Comparison of ENCODE assay signal across 20 cellular contexts in genomic region chr3:141539441-141540187, GRCh38. TPM values are rescaled to one million over a fixed set of nuclear protein-coding genes. Genes with fewer than 3 reads are reported as not detected.
DNase-seq lines count a peak whose midpoint lies in the region; ATAC-seq lines count a peak whose summit lies in the region.
"Had no signal": no experiment of that assay in that cellular context is flagged by ENCODE, and none has a peak within 500 bp of the region (broad histone marks: within the 10 kb centered on the region; RNA-seq: fewer than 3 reads in every experiment).

No MANE protein-coding gene starts in this region.

- H3K4me3 Mint-ChIP-seq in activated naive CD4-positive, alpha-beta T cell treated with anti-CD3 and anti-CD28 coated beads, Interleukin-2, amount 50 U/mL, for 24 hours: no peak overlapping the region
- no peak overlapping the region for H3K4me3 Mint-ChIP-seq in activated naive CD4-positive, alpha-beta T cell treated with anti-CD3 and anti-CD28 coated beads, Interleukin-2, amount 10 ng/mL, durations not matched to agents 7 days and 5 days
- no peak overlapping the region for H3K4me3 Mint-ChIP-seq in T-cell
- H3K4me3 Mint-ChIP-seq in immature natural killer cell: no peak overlapping the region
- no peak overlapping the region for H3K4me3 Mint-ChIP-seq in stimulated activated effector memory CD8-positive, alpha-beta T cell treated with anti-CD3 and anti-CD28 coated beads, Interleukin-12 subunit alpha, Interleukin-12 subunit beta, amount 100 ng/mL, for 72 hours
- H3K4me3 Mint-ChIP-seq: stimulated activated naive CD8-positive, alpha-beta T cell treated with anti-CD3 and anti-CD28 coated beads, Interleukin-15, amount 100 ng/mL, for 72 hours; type B pancreatic cell had no signal

- H3K36me3 Mint-ChIP-seq in activated naive CD4-positive, alpha-beta T cell treated with anti-CD3 and anti-CD28 coated beads, Interleukin-2, amount 50 U/mL, for 24 hours: peaks cover 44% of the 10 kb centered on the region
- H3K36me3 Mint-ChIP-seq in activated naive CD4-positive, alpha-beta T cell treated with anti-CD3 and anti-CD28 coated beads, Interleukin-2, amount 10 ng/mL, durations not matched to agents 7 days and 5 days: peaks cover 65% of the 10 kb centered on the region
- peaks cover 62% of the 10 kb centered on the region for H3K36me3 Mint-ChIP-seq in T-cell
- H3K36me3 Mint-ChIP-seq in immature natural killer cell: peaks cover 40 to 44% (median 43%) of the 10 kb centered on the region in 3 donors
- H3K36me3 Mint-ChIP-seq in stimulated activated effector memory CD8-positive, alpha-beta T cell treated with anti-CD3 and anti-CD28 coated beads, Interleukin-12 subunit alpha, Interleukin-12 subunit beta, amount 100 ng/mL, for 72 hours: peaks cover 83% of the 10 kb centered on the region

- H3K27me3 Mint-ChIP-seq in activated naive CD4-positive, alpha-beta T cell treated with anti-CD3 and anti-CD28 coated beads, Interleukin-2, amount 50 U/mL, for 24 hours: no peaks in the 10 kb centered on the region
- no peaks in the 10 kb centered on the region for H3K27me3 Mint-ChIP-seq in activated naive CD4-positive, alpha-beta T cell treated with anti-CD3 and anti-CD28 coated beads, Interleukin-2, amount 10 ng/mL, durations not matched to agents 7 days and 5 days
- H3K27me3 Mint-ChIP-seq in T-cell: no peaks in the 10 kb centered on the region
- peaks cover 0 to 2% (median 2%) of the 10 kb centered on the region in 3 donors for H3K27me3 Mint-ChIP-seq in immature natural killer cell (ENCODE audit: low read depth in 3 of 3)
- H3K27me3 Mint-ChIP-seq: stimulated activated naive CD8-positive, alpha-beta T cell treated with anti-CD3 and anti-CD28 coated beads, Interleukin-15, amount 100 ng/mL, for 72 hours; type B pancreatic cell had no signal

- peaks cover 64% of the 10 kb centered on the region for H3K4me1 Mint-ChIP-seq in activated naive CD4-positive, alpha-beta T cell treated with anti-CD3 and anti-CD28 coated beads, Interleukin-2, amount 50 U/mL, for 24 hours
- peaks cover 28% of the 10 kb centered on the region for H3K4me1 Mint-ChIP-seq in activated naive CD4-positive, alpha-beta T cell treated with anti-CD3 and anti-CD28 coated beads, Interleukin-2, amount 10 ng/mL, durations not matched to agents 7 days and 5 days
- H3K4me1 Mint-ChIP-seq in T-cell (peaks cover 62 to 67% (median 63%) of the 10 kb centered on the region in 3 donors), immature natural killer cell (peaks cover 41 to 80% of the 10 kb centered on the region in 2 donors)
- peaks cover 36% of the 10 kb centered on the region for H3K4me1 Mint-ChIP-seq in stimulated activated effector memory CD8-positive, alpha-beta T cell treated with anti-CD3 and anti-CD28 coated beads, Interleukin-12 subunit alpha, Interleukin-12 subunit beta, amount 100 ng/mL, for 72 hours

- POLR2A ChIA-PET in T-cell (lab: Charles Lee): no interaction called here

- peak overlapping the region; percentile 76 for H3K27ac Mint-ChIP-seq in activated naive CD4-positive, alpha-beta T cell treated with anti-CD3 and anti-CD28 coated beads, Interleukin-2, amount 50 U/mL, for 24 hours
- no peak overlapping the region for H3K27ac Mint-ChIP-seq in activated naive CD4-positive, alpha-beta T cell treated with anti-CD3 and anti-CD28 coated beads, Interleukin-2, amount 10 ng/mL, durations not matched to agents 7 days and 5 days
- H3K27ac Mint-ChIP-seq in T-cell (peak overlapping the region; percentile 65 to 77), immature natural killer cell (peak overlapping the region in 5 of 6 donors; percentile 21 to 68 (median 44))
- peak overlapping the region; percentile 26 for H3K27ac Mint-ChIP-seq in stimulated activated effector memory CD8-positive, alpha-beta T cell treated with anti-CD3 and anti-CD28 coated beads, Interleukin-12 subunit alpha, Interleukin-12 subunit beta, amount 100 ng/mL, for 72 hours
- H3K27ac Mint-ChIP-seq: stimulated activated naive CD8-positive, alpha-beta T cell treated with anti-CD3 and anti-CD28 coated beads, Interleukin-15, amount 100 ng/mL, for 72 hours; type B pancreatic cell had no signal

- no peak for DNase-seq in activated naive CD4-positive, alpha-beta T cell treated with anti-CD3 and anti-CD28 coated beads, Interleukin-2, amount 10 ng/mL, durations not matched to agents 7 days and 5 days
- DNase-seq in T-cell (no peak), immature natural killer cell (no peak), NCI-H446 treated with DMSO at 0.1 percent for 48 hours (lab: John Stamatoyannopoulos, UW) (no peak), NCI-H748 (lab: John Stamatoyannopoulos, UW; ENCODE audit: unreplicated experiment) (no peak)
- DNase-seq in stimulated activated effector memory CD8-positive, alpha-beta T cell treated with anti-CD3 and anti-CD28 coated beads, Interleukin-12 subunit alpha, Interleukin-12 subunit beta, amount 100 ng/mL, for 72 hours (ENCODE audit: low spot score in 2 of 2): no peak
- DNase-seq: activated CD4-positive, alpha-beta T cell treated with anti-CD3 and anti-CD28 coated beads for 1 hour; activated effector memory CD4-positive, alpha-beta T cell treated with Interleukin-2 at 50 U/mL for 16 hours; anterior cingulate cortex; kidney; mesenchymal stem cell; MV-4-11; NCI-H2029; retina; SIG-M5; stimulated activated naive CD8-positive, alpha-beta T cell treated with anti-CD3 and anti-CD28 coated beads, Interleukin-15, amount 100 ng/mL, for 72 hours; T-helper 9 cell had no signal

- peaks cover 6% of the 10 kb centered on the region for H3K9me3 Mint-ChIP-seq in activated naive CD4-positive, alpha-beta T cell treated with anti-CD3 and anti-CD28 coated beads, Interleukin-2, amount 50 U/mL, for 24 hours
- H3K9me3 Mint-ChIP-seq in activated naive CD4-positive, alpha-beta T cell treated with anti-CD3 and anti-CD28 coated beads, Interleukin-2, amount 10 ng/mL, durations not matched to agents 7 days and 5 days: peaks cover 23% of the 10 kb centered on the region
- peaks cover 0 to 19% (median 15%) of the 10 kb centered on the region in 3 donors for H3K9me3 Mint-ChIP-seq in T-cell
- H3K9me3 Mint-ChIP-seq in immature natural killer cell: peaks cover 4 to 9% (median 6%) of the 10 kb centered on the region in 6 donors
- peaks cover 15% of the 10 kb centered on the region for H3K9me3 Mint-ChIP-seq in stimulated activated effector memory CD8-positive, alpha-beta T cell treated with anti-CD3 and anti-CD28 coated beads, Interleukin-12 subunit alpha, Interleukin-12 subunit beta, amount 100 ng/mL, for 72 hours

- ATAC-seq in T-cell (replicated peaks in 1 of 4) (no peak), GM21528 (IDR thresholded peaks at IDR 0.05; ENCODE audit: low FRiP score, unreplicated experiment) (no peak)
- no peak for ATAC-seq in stimulated activated effector memory CD8-positive, alpha-beta T cell treated with anti-CD3 and anti-CD28 coated beads, Interleukin-12 subunit alpha, Interleukin-12 subunit beta, amount 100 ng/mL, for 72 hours
- ATAC-seq: stimulated activated naive CD8-positive, alpha-beta T cell treated with anti-CD3 and anti-CD28 coated beads, Interleukin-15, amount 100 ng/mL, for 72 hours had no signal

- CTCF ChIA-PET in activated naive CD4-positive, alpha-beta T cell treated with anti-CD3 and anti-CD28 coated beads, Interleukin-2, amount 10 ng/mL, durations not matched to agents 7 days and 5 days (lab: Charles Lee): no interaction called here
- CTCF ChIA-PET in T-cell (lab: Charles Lee): interaction anchor here in 1 of 2 donors (0.7 kb wide), 1 partner anchor 37 kb away, joined by 3 read pairs; no protein-coding TSS in a partner anchor

RNA-seq across cellular contexts. Expression of gene RASA2, which starts 52.8 kb away (rescaled TPM):
- 10 to 100 TPM; 52.7 to 80.0 (median 62.6) TPM for total RNA-seq in T-cell
- polyA plus RNA-seq in immature natural killer cell: 10 to 100 TPM; 32.6 to 48.7 (median 45.9) TPM
